Comparison of ENCODE assay signal across 1 cellular context in the genomic region with DNA sequence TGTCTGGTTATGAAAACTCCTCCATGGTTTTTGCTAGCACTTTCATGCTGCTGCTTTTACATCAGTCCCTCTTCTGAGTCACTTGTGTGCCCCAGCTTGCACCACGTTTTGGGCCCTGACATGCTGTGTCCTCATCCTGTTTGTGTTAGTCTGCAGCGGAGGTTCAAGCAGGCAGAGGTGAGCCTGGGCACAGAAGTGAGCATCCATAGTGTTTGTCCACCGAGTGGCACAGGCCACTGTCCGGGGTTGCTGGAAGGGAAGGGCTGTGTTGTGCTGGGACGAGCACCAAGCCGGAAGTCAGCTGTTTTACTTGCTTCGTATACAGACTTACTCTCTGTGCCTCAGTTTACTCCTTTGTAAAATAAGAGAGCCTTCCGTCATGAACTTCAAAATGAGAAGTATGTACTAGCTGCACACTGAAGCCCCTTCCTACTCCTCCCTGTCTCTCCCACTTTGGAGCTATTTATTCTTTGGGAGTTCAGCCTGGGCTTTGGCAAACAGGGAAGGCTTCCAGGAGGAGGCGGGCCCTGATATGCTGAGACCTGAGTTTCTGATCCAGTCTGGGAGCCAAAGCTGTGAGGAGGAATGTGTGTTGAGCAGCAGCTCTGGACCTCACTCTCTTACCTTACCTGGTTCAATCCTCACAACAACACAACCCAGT.
TF ChIP-seq lines count a peak whose summit lies in the region.

No MANE protein-coding gene starts in this region.

TF ChIP-seq in K562, 482 proteins besides CTCF, POLR2A, EP300 and RAD21 (continued from another document and continues in another):
- TF ChIP-seq, protein P1, sequence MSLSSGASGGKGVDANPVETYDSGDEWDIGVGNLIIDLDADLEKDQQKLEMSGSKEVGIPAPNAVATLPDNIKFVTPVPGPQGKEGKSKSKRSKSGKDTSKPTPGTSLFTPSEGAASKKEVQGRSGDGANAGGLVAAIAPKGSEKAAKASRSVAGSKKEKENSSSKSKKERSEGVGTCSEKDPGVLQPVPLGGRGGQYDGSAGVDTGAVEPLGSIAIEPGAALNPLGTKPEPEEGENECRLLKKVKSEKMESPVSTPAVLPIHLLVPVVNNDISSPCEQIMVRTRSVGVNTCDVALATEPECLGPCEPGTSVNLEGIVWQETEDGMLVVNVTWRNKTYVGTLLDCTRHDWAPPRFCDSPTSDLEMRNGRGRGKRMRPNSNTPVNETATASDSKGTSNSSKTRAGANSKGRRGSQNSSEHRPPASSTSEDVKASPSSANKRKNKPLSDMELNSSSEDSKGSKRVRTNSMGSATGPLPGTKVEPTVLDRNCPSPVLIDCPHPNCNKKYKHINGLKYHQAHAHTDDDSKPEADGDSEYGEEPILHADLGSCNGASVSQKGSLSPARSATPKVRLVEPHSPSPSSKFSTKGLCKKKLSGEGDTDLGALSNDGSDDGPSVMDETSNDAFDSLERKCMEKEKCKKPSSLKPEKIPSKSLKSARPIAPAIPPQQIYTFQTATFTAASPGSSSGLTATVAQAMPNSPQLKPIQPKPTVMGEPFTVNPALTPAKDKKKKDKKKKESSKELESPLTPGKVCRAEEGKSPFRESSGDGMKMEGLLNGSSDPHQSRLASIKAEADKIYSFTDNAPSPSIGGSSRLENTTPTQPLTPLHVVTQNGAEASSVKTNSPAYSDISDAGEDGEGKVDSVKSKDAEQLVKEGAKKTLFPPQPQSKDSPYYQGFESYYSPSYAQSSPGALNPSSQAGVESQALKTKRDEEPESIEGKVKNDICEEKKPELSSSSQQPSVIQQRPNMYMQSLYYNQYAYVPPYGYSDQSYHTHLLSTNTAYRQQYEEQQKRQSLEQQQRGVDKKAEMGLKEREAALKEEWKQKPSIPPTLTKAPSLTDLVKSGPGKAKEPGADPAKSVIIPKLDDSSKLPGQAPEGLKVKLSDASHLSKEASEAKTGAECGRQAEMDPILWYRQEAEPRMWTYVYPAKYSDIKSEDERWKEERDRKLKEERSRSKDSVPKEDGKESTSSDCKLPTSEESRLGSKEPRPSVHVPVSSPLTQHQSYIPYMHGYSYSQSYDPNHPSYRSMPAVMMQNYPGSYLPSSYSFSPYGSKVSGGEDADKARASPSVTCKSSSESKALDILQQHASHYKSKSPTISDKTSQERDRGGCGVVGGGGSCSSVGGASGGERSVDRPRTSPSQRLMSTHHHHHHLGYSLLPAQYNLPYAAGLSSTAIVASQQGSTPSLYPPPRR (CRISPR knock-in tag; IDR thresholded peaks at IDR 0.05; ENCODE audit: borderline replicate concordance): no peak
- no peak for TF ChIP-seq NFE2L1 (tag; IDR thresholded peaks at IDR 0.05; ENCODE audit: borderline replicate concordance, low read depth)
- no peak for TF ChIP-seq STAT5B (CRISPR knock-in tag; IDR thresholded peaks at IDR 0.05)
- TF ChIP-seq SIN3A (IDR thresholded peaks at IDR 0.05; ENCODE audit: borderline replicate concordance in 2 of 2, control insufficient read depth in 1 of 2, low read depth in 2 of 2, low read length in 2 of 2): no peak
- peak; percentile 56; the same call in 1 of the 2 replicates for TF ChIP-seq ZNF79 (CRISPR knock-in tag; IDR thresholded peaks at IDR 0.05; ENCODE audit: low read depth)
- TF ChIP-seq SMC3 (conservative IDR thresholded peaks at IDR 0.05; ENCODE audit: insufficient read depth, low read depth, low read length): no peak
- no peak for TF ChIP-seq BRD9 (IDR thresholded peaks at IDR 0.05; ENCODE audit: low read depth, partially characterized antibody)
- no peak for TF ChIP-seq SNRNP70 (optimal IDR thresholded peaks at IDR 0.05; ENCODE audit: low read depth, low read length)
- no peak for TF ChIP-seq ZNF316 (IDR thresholded peaks at IDR 0.05)
- TF ChIP-seq MAFF (IDR thresholded peaks at IDR 0.05; ENCODE audit: low read length): no peak
- no peak for TF ChIP-seq CTBP1 (IDR thresholded peaks at IDR 0.05; ENCODE audit: borderline replicate concordance)
- TF ChIP-seq ZSCAN29 (IDR thresholded peaks at IDR 0.05): no peak
- no peak for TF ChIP-seq FOXP1 (CRISPR knock-in tag; IDR thresholded peaks at IDR 0.05)
- TF ChIP-seq CREM (IDR thresholded peaks at IDR 0.05; ENCODE audit: low read depth): no peak
- TF ChIP-seq SMAD3 (CRISPR knock-in tag; conservative IDR thresholded peaks at IDR 0.05): peak; percentile 60
- TF ChIP-seq CEBPB (tag; IDR thresholded peaks at IDR 0.05): no peak
- no peak for TF ChIP-seq ETS2 (tag; IDR thresholded peaks at IDR 0.05; ENCODE audit: borderline replicate concordance, poor library complexity, severe bottlenecking)
- no peak for TF ChIP-seq RBM22 (IDR thresholded peaks at IDR 0.05; ENCODE audit: low read depth, low read length, poor library complexity, severe bottlenecking)
- TF ChIP-seq ZKSCAN3 (CRISPR knock-in tag; IDR thresholded peaks at IDR 0.05): 0 out of 2 replicates have a peak, but pooled peaks have one; percentile 10
- no peak for TF ChIP-seq TARDBP (IDR thresholded peaks at IDR 0.05)
- no peak for TF ChIP-seq ZNF780A (CRISPR knock-in tag; IDR thresholded peaks at IDR 0.05)
- TF ChIP-seq, protein P2, sequence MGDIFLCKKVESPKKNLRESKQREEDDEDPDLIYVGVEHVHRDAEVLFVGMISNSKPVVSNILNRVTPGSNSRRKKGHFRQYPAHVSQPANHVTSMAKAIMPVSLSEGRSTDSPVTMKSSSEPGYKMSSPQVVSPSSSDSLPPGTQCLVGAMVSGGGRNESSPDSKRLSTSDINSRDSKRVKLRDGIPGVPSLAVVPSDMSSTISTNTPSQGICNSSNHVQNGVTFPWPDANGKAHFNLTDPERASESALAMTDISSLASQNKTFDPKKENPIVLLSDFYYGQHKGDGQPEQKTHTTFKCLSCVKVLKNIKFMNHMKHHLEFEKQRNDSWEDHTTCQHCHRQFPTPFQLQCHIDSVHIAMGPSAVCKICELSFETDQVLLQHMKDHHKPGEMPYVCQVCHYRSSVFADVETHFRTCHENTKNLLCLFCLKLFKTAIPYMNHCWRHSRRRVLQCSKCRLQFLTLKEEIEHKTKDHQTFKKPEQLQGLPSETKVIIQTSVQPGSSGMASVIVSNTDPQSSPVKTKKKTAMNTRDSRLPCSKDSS (IDR thresholded peaks at IDR 0.05; ENCODE audit: low read depth, partially characterized antibody): no peak
- no peak for TF ChIP-seq ESRRA (IDR thresholded peaks at IDR 0.05; ENCODE audit: borderline replicate concordance, low read depth)
- TF ChIP-seq PPARD (CRISPR knock-in tag; IDR thresholded peaks at IDR 0.05): no peak
- no peak for TF ChIP-seq SPI1 (IDR thresholded peaks at IDR 0.05; ENCODE audit: borderline replicate concordance, low read depth, low read length)
- TF ChIP-seq, protein P3, sequence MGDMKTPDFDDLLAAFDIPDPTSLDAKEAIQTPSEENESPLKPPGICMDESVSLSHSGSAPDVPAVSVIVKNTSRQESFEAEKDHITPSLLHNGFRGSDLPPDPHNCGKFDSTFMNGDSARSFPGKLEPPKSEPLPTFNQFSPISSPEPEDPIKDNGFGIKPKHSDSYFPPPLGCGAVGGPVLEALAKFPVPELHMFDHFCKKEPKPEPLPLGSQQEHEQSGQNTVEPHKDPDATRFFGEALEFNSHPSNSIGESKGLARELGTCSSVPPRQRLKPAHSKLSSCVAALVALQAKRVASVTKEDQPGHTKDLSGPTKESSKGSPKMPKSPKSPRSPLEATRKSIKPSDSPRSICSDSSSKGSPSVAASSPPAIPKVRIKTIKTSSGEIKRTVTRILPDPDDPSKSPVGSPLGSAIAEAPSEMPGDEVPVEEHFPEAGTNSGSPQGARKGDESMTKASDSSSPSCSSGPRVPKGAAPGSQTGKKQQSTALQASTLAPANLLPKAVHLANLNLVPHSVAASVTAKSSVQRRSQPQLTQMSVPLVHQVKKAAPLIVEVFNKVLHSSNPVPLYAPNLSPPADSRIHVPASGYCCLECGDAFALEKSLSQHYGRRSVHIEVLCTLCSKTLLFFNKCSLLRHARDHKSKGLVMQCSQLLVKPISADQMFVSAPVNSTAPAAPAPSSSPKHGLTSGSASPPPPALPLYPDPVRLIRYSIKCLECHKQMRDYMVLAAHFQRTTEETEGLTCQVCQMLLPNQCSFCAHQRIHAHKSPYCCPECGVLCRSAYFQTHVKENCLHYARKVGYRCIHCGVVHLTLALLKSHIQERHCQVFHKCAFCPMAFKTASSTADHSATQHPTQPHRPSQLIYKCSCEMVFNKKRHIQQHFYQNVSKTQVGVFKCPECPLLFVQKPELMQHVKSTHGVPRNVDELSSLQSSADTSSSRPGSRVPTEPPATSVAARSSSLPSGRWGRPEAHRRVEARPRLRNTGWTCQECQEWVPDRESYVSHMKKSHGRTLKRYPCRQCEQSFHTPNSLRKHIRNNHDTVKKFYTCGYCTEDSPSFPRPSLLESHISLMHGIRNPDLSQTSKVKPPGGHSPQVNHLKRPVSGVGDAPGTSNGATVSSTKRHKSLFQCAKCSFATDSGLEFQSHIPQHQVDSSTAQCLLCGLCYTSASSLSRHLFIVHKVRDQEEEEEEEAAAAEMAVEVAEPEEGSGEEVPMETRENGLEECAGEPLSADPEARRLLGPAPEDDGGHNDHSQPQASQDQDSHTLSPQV (IDR thresholded peaks at IDR 0.05): peak; percentile 17
- TF ChIP-seq ERF (CRISPR knock-in tag; IDR thresholded peaks at IDR 0.05): peak; percentile 74; the same call in 1 of the 2 replicates
- peak; percentile 98 for TF ChIP-seq SMARCA5 (IDR thresholded peaks at IDR 0.05)
- peak; percentile 41; the same call in 1 of the 2 replicates for TF ChIP-seq ZNF695 (CRISPR knock-in tag; IDR thresholded peaks at IDR 0.05)
- TF ChIP-seq, protein P4, sequence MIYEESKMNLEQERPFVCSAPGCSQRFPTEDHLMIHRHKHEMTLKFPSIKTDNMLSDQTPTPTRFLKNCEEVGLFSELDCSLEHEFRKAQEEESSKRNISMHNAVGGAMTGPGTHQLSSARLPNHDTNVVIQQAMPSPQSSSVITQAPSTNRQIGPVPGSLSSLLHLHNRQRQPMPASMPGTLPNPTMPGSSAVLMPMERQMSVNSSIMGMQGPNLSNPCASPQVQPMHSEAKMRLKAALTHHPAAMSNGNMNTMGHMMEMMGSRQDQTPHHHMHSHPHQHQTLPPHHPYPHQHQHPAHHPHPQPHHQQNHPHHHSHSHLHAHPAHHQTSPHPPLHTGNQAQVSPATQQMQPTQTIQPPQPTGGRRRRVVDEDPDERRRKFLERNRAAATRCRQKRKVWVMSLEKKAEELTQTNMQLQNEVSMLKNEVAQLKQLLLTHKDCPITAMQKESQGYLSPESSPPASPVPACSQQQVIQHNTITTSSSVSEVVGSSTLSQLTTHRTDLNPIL (CRISPR knock-in tag; IDR thresholded peaks at IDR 0.05): no peak
- TF ChIP-seq, protein P5, sequence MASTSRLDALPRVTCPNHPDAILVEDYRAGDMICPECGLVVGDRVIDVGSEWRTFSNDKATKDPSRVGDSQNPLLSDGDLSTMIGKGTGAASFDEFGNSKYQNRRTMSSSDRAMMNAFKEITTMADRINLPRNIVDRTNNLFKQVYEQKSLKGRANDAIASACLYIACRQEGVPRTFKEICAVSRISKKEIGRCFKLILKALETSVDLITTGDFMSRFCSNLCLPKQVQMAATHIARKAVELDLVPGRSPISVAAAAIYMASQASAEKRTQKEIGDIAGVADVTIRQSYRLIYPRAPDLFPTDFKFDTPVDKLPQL (IDR thresholded peaks at IDR 0.05; ENCODE audit: extremely low read depth, insufficient read length): no peak
- TF ChIP-seq CEBPG (CRISPR knock-in tag; IDR thresholded peaks at IDR 0.05): peak; percentile 72
- TF ChIP-seq CEBPG (tag; conservative IDR thresholded peaks at IDR 0.05 in 1 of 2, IDR thresholded peaks at IDR 0.05 in 1 of 2): no peak; a peak in 1 of 4 replicates
- no peak for TF ChIP-seq PCBP2 (IDR thresholded peaks at IDR 0.05; ENCODE audit: low read depth, low read length, poor library complexity, severe bottlenecking)
- TF ChIP-seq BMI1 (IDR thresholded peaks at IDR 0.05; ENCODE audit: low read length): no peak
- TF ChIP-seq HDAC8 (tag; IDR thresholded peaks at IDR 0.05): peak; percentile 12; the same call in 1 of the 2 replicates
- TF ChIP-seq, protein P6, sequence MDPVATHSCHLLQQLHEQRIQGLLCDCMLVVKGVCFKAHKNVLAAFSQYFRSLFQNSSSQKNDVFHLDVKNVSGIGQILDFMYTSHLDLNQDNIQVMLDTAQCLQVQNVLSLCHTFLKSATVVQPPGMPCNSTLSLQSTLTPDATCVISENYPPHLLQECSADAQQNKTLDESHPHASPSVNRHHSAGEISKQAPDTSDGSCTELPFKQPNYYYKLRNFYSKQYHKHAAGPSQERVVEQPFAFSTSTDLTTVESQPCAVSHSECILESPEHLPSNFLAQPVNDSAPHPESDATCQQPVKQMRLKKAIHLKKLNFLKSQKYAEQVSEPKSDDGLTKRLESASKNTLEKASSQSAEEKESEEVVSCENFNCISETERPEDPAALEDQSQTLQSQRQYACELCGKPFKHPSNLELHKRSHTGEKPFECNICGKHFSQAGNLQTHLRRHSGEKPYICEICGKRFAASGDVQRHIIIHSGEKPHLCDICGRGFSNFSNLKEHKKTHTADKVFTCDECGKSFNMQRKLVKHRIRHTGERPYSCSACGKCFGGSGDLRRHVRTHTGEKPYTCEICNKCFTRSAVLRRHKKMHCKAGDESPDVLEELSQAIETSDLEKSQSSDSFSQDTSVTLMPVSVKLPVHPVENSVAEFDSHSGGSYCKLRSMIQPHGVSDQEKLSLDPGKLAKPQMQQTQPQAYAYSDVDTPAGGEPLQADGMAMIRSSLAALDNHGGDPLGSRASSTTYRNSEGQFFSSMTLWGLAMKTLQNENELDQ (CRISPR knock-in tag; IDR thresholded peaks at IDR 0.05; ENCODE audit: borderline replicate concordance): no peak
- TF ChIP-seq KDM2B (CRISPR knock-in tag; IDR thresholded peaks at IDR 0.05): no peak
- TF ChIP-seq, protein P7, sequence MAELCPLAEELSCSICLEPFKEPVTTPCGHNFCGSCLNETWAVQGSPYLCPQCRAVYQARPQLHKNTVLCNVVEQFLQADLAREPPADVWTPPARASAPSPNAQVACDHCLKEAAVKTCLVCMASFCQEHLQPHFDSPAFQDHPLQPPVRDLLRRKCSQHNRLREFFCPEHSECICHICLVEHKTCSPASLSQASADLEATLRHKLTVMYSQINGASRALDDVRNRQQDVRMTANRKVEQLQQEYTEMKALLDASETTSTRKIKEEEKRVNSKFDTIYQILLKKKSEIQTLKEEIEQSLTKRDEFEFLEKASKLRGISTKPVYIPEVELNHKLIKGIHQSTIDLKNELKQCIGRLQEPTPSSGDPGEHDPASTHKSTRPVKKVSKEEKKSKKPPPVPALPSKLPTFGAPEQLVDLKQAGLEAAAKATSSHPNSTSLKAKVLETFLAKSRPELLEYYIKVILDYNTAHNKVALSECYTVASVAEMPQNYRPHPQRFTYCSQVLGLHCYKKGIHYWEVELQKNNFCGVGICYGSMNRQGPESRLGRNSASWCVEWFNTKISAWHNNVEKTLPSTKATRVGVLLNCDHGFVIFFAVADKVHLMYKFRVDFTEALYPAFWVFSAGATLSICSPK (IDR thresholded peaks at IDR 0.05; ENCODE audit: borderline replicate concordance): no peak
- TF ChIP-seq, protein P8, sequence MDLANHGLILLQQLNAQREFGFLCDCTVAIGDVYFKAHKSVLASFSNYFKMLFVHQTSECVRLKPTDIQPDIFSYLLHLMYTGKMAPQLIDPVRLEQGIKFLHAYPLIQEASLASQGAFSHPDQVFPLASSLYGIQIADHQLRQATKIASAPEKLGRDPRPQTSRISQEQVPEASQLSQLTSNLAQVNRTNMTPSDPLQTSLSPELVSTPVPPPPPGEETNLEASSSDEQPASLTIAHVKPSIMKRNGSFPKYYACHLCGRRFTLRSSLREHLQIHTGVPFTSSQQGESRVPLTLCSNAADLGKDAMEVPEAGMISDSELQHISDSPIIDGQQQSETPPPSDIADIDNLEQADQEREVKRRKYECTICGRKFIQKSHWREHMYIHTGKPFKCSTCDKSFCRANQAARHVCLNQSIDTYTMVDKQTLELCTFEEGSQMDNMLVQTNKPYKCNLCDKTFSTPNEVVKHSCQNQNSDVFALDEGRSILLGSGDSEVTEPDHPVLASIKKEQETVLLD (IDR thresholded peaks at IDR 0.05): no peak
- TF ChIP-seq GABPA (tag; conservative IDR thresholded peaks at IDR 0.05; ENCODE audit: low read depth): no peak
- no peak for TF ChIP-seq CC2D1A (IDR thresholded peaks at IDR 0.05)
- peak; percentile 71 for TF ChIP-seq NFXL1 (CRISPR knock-in tag; IDR thresholded peaks at IDR 0.05)
